21 cellular contexts compared by ENCODE assay signal in genomic region chr6:28903686-28904085, GRCh38.
"Had no signal": no experiment of that assay in that cellular context is flagged by ENCODE, and none has a peak within 500 bp of the region (broad histone marks: within the 10 kb centered on the region; RNA-seq: fewer than 3 reads in every experiment).

No MANE protein-coding gene starts in this region.

- DNase-seq: colonic mucosa; cortex of kidney; effector CD8-positive, alpha-beta T cell; effector memory CD8-positive, alpha-beta T cell; endodermal cell; foreskin melanocyte; gastrocnemius medialis; glutamatergic neuron; head of caudate nucleus; heart right ventricle; hippocampal formation; left cardiac atrium; left lung; left ventricle myocardium superior; lower lobe of right lung; mesenchymal stem cell; mucosa of descending colon; naive B cell had no signal

- H3K9me3 Mint-ChIP-seq: dendritic cell treated with granulocyte-macrophage colony-stimulating factor and Interleukin-4, amounts not matched to agents 40 ng/mL and 50 ng/mL, for 4 days; effector memory CD8-positive, alpha-beta T cell; endodermal cell; mesothelial cell of epicardium had no signal

- ATAC-seq: effector memory CD8-positive, alpha-beta T cell; gastrocnemius medialis; heart right ventricle; left cardiac atrium; left lung; left ventricle myocardium superior; lower lobe of right lung; mucosa of descending colon had no signal

- H3K4me3 ChIP-seq: colonic mucosa, esophagus muscularis mucosa, gastrocnemius medialis, heart right ventricle, left lung, lower lobe of right lung, mucosa of descending colon had no signal

- H3K27me3 Mint-ChIP-seq: dendritic cell treated with granulocyte-macrophage colony-stimulating factor and Interleukin-4, amounts not matched to agents 40 ng/mL and 50 ng/mL, for 4 days; effector memory CD8-positive, alpha-beta T cell; naive B cell had no signal

- H3K4me1 Mint-ChIP-seq: endodermal cell had no signal

- H3K27ac Mint-ChIP-seq: dendritic cell treated with granulocyte-macrophage colony-stimulating factor and Interleukin-4, amounts not matched to agents 40 ng/mL and 50 ng/mL, for 4 days; effector memory CD8-positive, alpha-beta T cell; endodermal cell; mesothelial cell of epicardium had no signal

- H3K4me3 Mint-ChIP-seq: dendritic cell treated with granulocyte-macrophage colony-stimulating factor and Interleukin-4, amounts not matched to agents 40 ng/mL and 50 ng/mL, for 4 days; effector memory CD8-positive, alpha-beta T cell; endodermal cell; mesothelial cell of epicardium; naive B cell had no signal
